Comparison of ENCODE assay signal across 1 cellular context in genomic region chr10:21926949-21927348, GRCh38.
TF ChIP-seq lines count a peak whose summit lies in the region.

No MANE protein-coding gene starts in this region.

TF ChIP-seq in GM23338, 12 proteins besides CTCF, POLR2A, EP300 and RAD21:
- TF ChIP-seq REST (IDR thresholded peaks at IDR 0.05; ENCODE audit: unreplicated experiment): no peak
- TF ChIP-seq ETS1 (IDR thresholded peaks at IDR 0.05): no peak
- TF ChIP-seq JUNB (IDR thresholded peaks at IDR 0.05; ENCODE audit: unreplicated experiment): no peak
- TF ChIP-seq EZH2phosphoT487 (IDR thresholded peaks at IDR 0.05; ENCODE audit: unreplicated experiment): no peak
- TF ChIP-seq ZNF114 (CRISPR knock-in tag; IDR thresholded peaks at IDR 0.05): no peak
- TF ChIP-seq EZH2 (IDR thresholded peaks at IDR 0.05; ENCODE audit: low read depth, unreplicated experiment): no peak
- no peak for TF ChIP-seq NANOG (IDR thresholded peaks at IDR 0.05; ENCODE audit: borderline replicate concordance)
- TF ChIP-seq ZNF331 (CRISPR knock-in tag; IDR thresholded peaks at IDR 0.05; ENCODE audit: low read depth): no peak
- TF ChIP-seq POLR2AphosphoS5 (IDR thresholded peaks at IDR 0.05; ENCODE audit: low read depth): no peak
- no peak for TF ChIP-seq ZNF462 (CRISPR knock-in tag; IDR thresholded peaks at IDR 0.05)
- TF ChIP-seq STAT1 (IDR thresholded peaks at IDR 0.05; ENCODE audit: unreplicated experiment): no peak
- TF ChIP-seq CREB1 (CRISPR knock-in tag; IDR thresholded peaks at IDR 0.05; ENCODE audit: low read depth): no peak
